ENCODE assay signal across 1 cellular context in genomic region chr10:128125416-128125943, GRCh38.
A peak's percentile ranks its signal among the peaks of the same experiment; 100 is the strongest.
TF ChIP-seq lines count a peak whose summit lies in the region.

No MANE protein-coding gene starts in this region.

TF ChIP-seq in HepG2, 621 proteins besides CTCF, POLR2A, EP300 and RAD21 (continued from another document and continues in another):
- no peak for TF ChIP-seq DMTF1 (CRISPR knock-in tag; IDR thresholded peaks at IDR 0.05)
- TF ChIP-seq, protein P1, sequence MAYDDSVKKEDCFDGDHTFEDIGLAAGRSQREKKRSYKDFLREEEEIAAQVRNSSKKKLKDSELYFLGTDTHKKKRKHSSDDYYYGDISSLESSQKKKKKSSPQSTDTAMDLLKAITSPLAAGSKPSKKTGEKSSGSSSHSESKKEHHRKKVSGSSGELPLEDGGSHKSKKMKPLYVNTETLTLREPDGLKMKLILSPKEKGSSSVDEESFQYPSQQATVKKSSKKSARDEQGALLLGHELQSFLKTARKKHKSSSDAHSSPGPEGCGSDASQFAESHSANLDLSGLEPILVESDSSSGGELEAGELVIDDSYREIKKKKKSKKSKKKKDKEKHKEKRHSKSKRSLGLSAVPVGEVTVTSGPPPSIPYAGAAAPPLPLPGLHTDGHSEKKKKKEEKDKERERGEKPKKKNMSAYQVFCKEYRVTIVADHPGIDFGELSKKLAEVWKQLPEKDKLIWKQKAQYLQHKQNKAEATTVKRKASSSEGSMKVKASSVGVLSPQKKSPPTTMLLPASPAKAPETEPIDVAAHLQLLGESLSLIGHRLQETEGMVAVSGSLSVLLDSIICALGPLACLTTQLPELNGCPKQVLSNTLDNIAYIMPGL (CRISPR knock-in tag; IDR thresholded peaks at IDR 0.05; ENCODE audit: borderline replicate concordance in 1 of 2, low read depth in 1 of 2): peak in 1 of 2 experiments; percentile 21; a peak in 1 of 4 replicates
- TF ChIP-seq ZSCAN31 (CRISPR knock-in tag; IDR thresholded peaks at IDR 0.05; ENCODE audit: low read depth): no peak
- no peak for TF ChIP-seq ZNF749 (CRISPR knock-in tag; IDR thresholded peaks at IDR 0.05; ENCODE audit: borderline replicate concordance)
- TF ChIP-seq, protein P2, sequence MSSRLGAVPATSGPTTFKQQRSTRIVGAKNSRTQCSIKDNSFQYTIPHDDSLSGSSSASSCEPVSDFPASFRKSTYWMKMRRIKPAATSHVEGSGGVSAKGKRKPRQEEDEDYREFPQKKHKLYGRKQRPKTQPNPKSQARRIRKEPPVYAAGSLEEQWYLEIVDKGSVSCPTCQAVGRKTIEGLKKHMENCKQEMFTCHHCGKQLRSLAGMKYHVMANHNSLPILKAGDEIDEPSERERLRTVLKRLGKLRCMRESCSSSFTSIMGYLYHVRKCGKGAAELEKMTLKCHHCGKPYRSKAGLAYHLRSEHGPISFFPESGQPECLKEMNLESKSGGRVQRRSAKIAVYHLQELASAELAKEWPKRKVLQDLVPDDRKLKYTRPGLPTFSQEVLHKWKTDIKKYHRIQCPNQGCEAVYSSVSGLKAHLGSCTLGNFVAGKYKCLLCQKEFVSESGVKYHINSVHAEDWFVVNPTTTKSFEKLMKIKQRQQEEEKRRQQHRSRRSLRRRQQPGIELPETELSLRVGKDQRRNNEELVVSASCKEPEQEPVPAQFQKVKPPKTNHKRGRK (CRISPR knock-in tag; IDR thresholded peaks at IDR 0.05): no peak
- no peak for TF ChIP-seq ZNF703 (CRISPR knock-in tag; IDR thresholded peaks at IDR 0.05; ENCODE audit: borderline replicate concordance)
- no peak for TF ChIP-seq LCORL (IDR thresholded peaks at IDR 0.05)
- TF ChIP-seq LCORL (CRISPR knock-in tag; IDR thresholded peaks at IDR 0.05): no peak
- TF ChIP-seq, protein P3, sequence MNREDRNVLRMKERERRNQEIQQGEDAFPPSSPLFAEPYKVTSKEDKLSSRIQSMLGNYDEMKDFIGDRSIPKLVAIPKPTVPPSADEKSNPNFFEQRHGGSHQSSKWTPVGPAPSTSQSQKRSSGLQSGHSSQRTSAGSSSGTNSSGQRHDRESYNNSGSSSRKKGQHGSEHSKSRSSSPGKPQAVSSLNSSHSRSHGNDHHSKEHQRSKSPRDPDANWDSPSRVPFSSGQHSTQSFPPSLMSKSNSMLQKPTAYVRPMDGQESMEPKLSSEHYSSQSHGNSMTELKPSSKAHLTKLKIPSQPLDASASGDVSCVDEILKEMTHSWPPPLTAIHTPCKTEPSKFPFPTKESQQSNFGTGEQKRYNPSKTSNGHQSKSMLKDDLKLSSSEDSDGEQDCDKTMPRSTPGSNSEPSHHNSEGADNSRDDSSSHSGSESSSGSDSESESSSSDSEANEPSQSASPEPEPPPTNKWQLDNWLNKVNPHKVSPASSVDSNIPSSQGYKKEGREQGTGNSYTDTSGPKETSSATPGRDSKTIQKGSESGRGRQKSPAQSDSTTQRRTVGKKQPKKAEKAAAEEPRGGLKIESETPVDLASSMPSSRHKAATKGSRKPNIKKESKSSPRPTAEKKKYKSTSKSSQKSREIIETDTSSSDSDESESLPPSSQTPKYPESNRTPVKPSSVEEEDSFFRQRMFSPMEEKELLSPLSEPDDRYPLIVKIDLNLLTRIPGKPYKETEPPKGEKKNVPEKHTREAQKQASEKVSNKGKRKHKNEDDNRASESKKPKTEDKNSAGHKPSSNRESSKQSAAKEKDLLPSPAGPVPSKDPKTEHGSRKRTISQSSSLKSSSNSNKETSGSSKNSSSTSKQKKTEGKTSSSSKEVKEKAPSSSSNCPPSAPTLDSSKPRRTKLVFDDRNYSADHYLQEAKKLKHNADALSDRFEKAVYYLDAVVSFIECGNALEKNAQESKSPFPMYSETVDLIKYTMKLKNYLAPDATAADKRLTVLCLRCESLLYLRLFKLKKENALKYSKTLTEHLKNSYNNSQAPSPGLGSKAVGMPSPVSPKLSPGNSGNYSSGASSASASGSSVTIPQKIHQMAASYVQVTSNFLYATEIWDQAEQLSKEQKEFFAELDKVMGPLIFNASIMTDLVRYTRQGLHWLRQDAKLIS (CRISPR knock-in tag; IDR thresholded peaks at IDR 0.05): no peak
- 0 out of 2 replicates have a peak, but pooled peaks have one; percentile 22 for TF ChIP-seq TGIF2 (CRISPR knock-in tag; IDR thresholded peaks at IDR 0.05)
- TF ChIP-seq ASH2L (IDR thresholded peaks at IDR 0.05; ENCODE audit: insufficient read length, low read depth, low read length): peak; percentile 27
- no peak for TF ChIP-seq GPN1 (CRISPR knock-in tag; IDR thresholded peaks at IDR 0.05; ENCODE audit: borderline replicate concordance)
- no peak for TF ChIP-seq DR1 (CRISPR knock-in tag; IDR thresholded peaks at IDR 0.05)
- no peak for TF ChIP-seq ZMYM2 (CRISPR knock-in tag; IDR thresholded peaks at IDR 0.05)
- TF ChIP-seq, protein P4, sequence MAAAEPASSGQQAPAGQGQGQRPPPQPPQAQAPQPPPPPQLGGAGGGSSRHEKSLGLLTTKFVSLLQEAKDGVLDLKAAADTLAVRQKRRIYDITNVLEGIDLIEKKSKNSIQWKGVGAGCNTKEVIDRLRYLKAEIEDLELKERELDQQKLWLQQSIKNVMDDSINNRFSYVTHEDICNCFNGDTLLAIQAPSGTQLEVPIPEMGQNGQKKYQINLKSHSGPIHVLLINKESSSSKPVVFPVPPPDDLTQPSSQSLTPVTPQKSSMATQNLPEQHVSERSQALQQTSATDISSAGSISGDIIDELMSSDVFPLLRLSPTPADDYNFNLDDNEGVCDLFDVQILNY (CRISPR knock-in tag; conservative IDR thresholded peaks at IDR 0.05): no peak
- TF ChIP-seq NCOA5 (CRISPR knock-in tag; IDR thresholded peaks at IDR 0.05): no peak
- no peak for TF ChIP-seq TEAD2 (CRISPR knock-in tag; IDR thresholded peaks at IDR 0.05)
- TF ChIP-seq HDAC2 (CRISPR knock-in tag; IDR thresholded peaks at IDR 0.05): no peak
- TF ChIP-seq, protein P5, sequence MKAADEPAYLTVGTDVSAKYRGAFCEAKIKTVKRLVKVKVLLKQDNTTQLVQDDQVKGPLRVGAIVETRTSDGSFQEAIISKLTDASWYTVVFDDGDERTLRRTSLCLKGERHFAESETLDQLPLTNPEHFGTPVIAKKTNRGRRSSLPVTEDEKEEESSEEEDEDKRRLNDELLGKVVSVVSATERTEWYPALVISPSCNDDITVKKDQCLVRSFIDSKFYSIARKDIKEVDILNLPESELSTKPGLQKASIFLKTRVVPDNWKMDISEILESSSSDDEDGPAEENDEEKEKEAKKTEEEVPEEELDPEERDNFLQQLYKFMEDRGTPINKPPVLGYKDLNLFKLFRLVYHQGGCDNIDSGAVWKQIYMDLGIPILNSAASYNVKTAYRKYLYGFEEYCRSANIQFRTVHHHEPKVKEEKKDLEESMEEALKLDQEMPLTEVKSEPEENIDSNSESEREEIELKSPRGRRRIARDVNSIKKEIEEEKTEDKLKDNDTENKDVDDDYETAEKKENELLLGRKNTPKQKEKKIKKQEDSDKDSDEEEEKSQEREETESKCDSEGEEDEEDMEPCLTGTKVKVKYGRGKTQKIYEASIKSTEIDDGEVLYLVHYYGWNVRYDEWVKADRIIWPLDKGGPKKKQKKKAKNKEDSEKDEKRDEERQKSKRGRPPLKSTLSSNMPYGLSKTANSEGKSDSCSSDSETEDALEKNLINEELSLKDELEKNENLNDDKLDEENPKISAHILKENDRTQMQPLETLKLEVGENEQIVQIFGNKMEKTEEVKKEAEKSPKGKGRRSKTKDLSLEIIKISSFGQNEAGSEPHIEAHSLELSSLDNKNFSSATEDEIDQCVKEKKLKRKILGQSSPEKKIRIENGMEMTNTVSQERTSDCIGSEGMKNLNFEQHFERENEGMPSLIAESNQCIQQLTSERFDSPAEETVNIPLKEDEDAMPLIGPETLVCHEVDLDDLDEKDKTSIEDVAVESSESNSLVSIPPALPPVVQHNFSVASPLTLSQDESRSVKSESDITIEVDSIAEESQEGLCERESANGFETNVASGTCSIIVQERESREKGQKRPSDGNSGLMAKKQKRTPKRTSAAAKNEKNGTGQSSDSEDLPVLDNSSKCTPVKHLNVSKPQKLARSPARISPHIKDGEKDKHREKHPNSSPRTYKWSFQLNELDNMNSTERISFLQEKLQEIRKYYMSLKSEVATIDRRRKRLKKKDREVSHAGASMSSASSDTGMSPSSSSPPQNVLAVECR (CRISPR knock-in tag; IDR thresholded peaks at IDR 0.05; ENCODE audit: borderline replicate concordance): no peak; the same call in 1 of the 2 replicates
- TF ChIP-seq SRSF1 (optimal IDR thresholded peaks at IDR 0.05; ENCODE audit: low read depth, low read length): no peak
- TF ChIP-seq ZNF160 (CRISPR knock-in tag; IDR thresholded peaks at IDR 0.05): no peak
- no peak for TF ChIP-seq HNRNPLL (IDR thresholded peaks at IDR 0.05; ENCODE audit: low read depth, low read length, poor library complexity, severe bottlenecking)
- TF ChIP-seq, protein P6, sequence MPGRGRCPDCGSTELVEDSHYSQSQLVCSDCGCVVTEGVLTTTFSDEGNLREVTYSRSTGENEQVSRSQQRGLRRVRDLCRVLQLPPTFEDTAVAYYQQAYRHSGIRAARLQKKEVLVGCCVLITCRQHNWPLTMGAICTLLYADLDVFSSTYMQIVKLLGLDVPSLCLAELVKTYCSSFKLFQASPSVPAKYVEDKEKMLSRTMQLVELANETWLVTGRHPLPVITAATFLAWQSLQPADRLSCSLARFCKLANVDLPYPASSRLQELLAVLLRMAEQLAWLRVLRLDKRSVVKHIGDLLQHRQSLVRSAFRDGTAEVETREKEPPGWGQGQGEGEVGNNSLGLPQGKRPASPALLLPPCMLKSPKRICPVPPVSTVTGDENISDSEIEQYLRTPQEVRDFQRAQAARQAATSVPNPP (CRISPR knock-in tag; IDR thresholded peaks at IDR 0.05): no peak
- TF ChIP-seq, protein P7, sequence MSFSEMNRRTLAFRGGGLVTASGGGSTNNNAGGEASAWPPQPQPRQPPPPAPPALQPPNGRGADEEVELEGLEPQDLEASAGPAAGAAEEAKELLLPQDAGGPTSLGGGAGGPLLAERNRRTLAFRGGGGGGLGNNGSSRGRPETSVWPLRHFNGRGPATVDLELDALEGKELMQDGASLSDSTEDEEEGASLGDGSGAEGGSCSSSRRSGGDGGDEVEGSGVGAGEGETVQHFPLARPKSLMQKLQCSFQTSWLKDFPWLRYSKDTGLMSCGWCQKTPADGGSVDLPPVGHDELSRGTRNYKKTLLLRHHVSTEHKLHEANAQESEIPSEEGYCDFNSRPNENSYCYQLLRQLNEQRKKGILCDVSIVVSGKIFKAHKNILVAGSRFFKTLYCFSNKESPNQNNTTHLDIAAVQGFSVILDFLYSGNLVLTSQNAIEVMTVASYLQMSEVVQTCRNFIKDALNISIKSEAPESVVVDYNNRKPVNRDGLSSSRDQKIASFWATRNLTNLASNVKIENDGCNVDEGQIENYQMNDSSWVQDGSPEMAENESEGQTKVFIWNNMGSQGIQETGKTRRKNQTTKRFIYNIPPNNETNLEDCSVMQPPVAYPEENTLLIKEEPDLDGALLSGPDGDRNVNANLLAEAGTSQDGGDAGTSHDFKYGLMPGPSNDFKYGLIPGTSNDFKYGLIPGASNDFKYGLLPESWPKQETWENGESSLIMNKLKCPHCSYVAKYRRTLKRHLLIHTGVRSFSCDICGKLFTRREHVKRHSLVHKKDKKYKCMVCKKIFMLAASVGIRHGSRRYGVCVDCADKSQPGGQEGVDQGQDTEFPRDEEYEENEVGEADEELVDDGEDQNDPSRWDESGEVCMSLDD (CRISPR knock-in tag; IDR thresholded peaks at IDR 0.05; ENCODE audit: borderline replicate concordance): 0 out of 2 replicates have a peak, but pooled peaks have one; percentile 32
- no peak for TF ChIP-seq ZNF503 (CRISPR knock-in tag; IDR thresholded peaks at IDR 0.05)
- 0 out of 2 replicates have a peak, but pooled peaks have one; percentile 9 for TF ChIP-seq ZNF280D (CRISPR knock-in tag; IDR thresholded peaks at IDR 0.05)
